ENCODE assay signal across 8 cellular contexts in the genomic region with DNA sequence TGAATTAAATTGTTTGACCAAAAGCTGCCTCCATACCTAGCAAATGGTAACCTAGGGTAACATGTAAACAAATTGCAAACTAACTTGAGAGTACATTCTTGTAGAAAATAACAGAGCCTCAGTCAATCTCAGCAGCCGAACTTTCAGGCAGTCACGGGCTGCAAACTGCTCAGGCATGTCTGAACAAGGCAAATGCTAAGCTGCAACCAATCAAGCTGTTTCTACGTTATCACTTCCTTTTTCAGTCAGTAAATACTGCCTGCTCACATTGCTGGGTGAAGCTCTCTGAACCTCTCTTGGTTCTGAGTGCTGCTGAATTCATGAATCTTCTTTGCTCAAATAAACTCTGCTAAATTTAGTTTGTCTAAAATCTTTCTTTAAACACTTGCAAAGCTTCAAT.
DNase-seq lines count a peak whose midpoint lies in the region; ATAC-seq lines count a peak whose summit lies in the region.

No MANE protein-coding gene starts in this region.

- H3K27ac Mint-ChIP-seq in activated CD4-positive, alpha-beta memory T cell treated with anti-CD3 and anti-CD28 coated beads for 36 hours = no peak overlapping the region

- ATAC-seq in GM19328 (IDR thresholded peaks at IDR 0.05; ENCODE audit: unreplicated experiment) = peak; percentile 71
- ATAC-seq in HG03060 (IDR thresholded peaks at IDR 0.05; ENCODE audit: low read depth, unreplicated experiment) = peak; percentile 98

- no peaks in the 10 kb centered on the region for H3K27me3 Mint-ChIP-seq in activated CD4-positive, alpha-beta memory T cell treated with anti-CD3 and anti-CD28 coated beads for 36 hours

- CTCF ChIA-PET in activated CD4-positive, alpha-beta memory T cell treated with anti-CD3 and anti-CD28 coated beads for 36 hours (lab: Charles Lee) = no interaction called here

- POLR2A ChIA-PET in activated CD4-positive, alpha-beta memory T cell treated with anti-CD3 and anti-CD28 coated beads for 36 hours (lab: Charles Lee) = interaction anchor here (0.6 kb wide), 1 partner anchor 218 kb away, joined by 3 read pairs; no protein-coding TSS in a partner anchor

- no peak overlapping the region for H3K4me3 Mint-ChIP-seq in activated CD4-positive, alpha-beta memory T cell treated with anti-CD3 and anti-CD28 coated beads for 36 hours

- DNase-seq in SHP77 treated with DMSO at 0.1 percent for 48 hours (lab: John Stamatoyannopoulos, UW) (peak; percentile 38), islet precursor cell (peak; percentile 79), posterior vena cava (ENCODE audit: low spot score) (no peak), SW 1271 (lab: John Stamatoyannopoulos, UW) (no peak)
- DNase-seq in activated CD4-positive, alpha-beta memory T cell treated with anti-CD3 and anti-CD28 coated beads for 36 hours = no peak
- DNase-seq in activated CD8-positive, alpha-beta memory T cell treated with anti-CD3 and anti-CD28 coated beads for 24 hours = no peak

- H3K4me1 Mint-ChIP-seq in activated CD4-positive, alpha-beta memory T cell treated with anti-CD3 and anti-CD28 coated beads for 36 hours (ENCODE audit: low read depth) = no peaks in the 10 kb centered on the region

- H3K9me3 Mint-ChIP-seq in activated CD4-positive, alpha-beta memory T cell treated with anti-CD3 and anti-CD28 coated beads for 36 hours = no peaks in the 10 kb centered on the region

- intact Hi-C loops in posterior vena cava (cut with DNase I) = no loop called here
- intact Hi-C loops in activated CD4-positive, alpha-beta memory T cell treated with anti-CD3 and anti-CD28 coated beads for 36 hours (cut with micrococcal nuclease) = no loop called here

- no peaks in the 10 kb centered on the region for H3K36me3 Mint-ChIP-seq in activated CD4-positive, alpha-beta memory T cell treated with anti-CD3 and anti-CD28 coated beads for 36 hours

Comparison
In these comparisons a context has a peak if more than half of its experiments do, and no peak if none do; other contexts are left out.
1. DNase-seq: peak in SHP77 treated with DMSO at 0.1 percent for 48 hours (single experiment) and islet precursor cell (single experiment); none in posterior vena cava (single experiment), activated CD4-positive, alpha-beta memory T cell treated with anti-CD3 and anti-CD28 coated beads for 36 hours (single experiment), SW 1271 (0 of 2) and activated CD8-positive, alpha-beta memory T cell treated with anti-CD3 and anti-CD28 coated beads for 24 hours (single experiment).